Comparison of ENCODE assay signal across 2 cellular contexts in genomic region chr1:11913291-11913690, GRCh38.
A peak's percentile ranks its signal among the peaks of the same experiment; 100 is the strongest.
TF ChIP-seq lines count a peak whose summit lies in the region.

No MANE protein-coding gene starts in this region.

TF ChIP-seq in K562, 482 proteins besides CTCF, POLR2A, EP300 and RAD21 (continues in another document):
- TF ChIP-seq SMAD1 (IDR thresholded peaks at IDR 0.05; ENCODE audit: low read depth, low read length, partially characterized antibody) (no peak), KDM1A (IDR thresholded peaks at IDR 0.05) (no peak), PHB (CRISPR knock-in tag; IDR thresholded peaks at IDR 0.05) (no peak), ZNF511 (CRISPR knock-in tag; IDR thresholded peaks at IDR 0.05) (no peak), NFRKB (IDR thresholded peaks at IDR 0.05; ENCODE audit: low read depth) (no peak), ZFP36 (IDR thresholded peaks at IDR 0.05; ENCODE audit: low read depth, low read length, partially characterized antibody) (no peak), RFX7 (CRISPR knock-in tag; IDR thresholded peaks at IDR 0.05) (no peak), MXD1 (CRISPR knock-in tag; IDR thresholded peaks at IDR 0.05; ENCODE audit: borderline replicate concordance, poor library complexity, severe bottlenecking) (no peak), ZNF143 (CRISPR knock-in tag; IDR thresholded peaks at IDR 0.05) (no peak), PHF8 (IDR thresholded peaks at IDR 0.05; ENCODE audit: borderline replicate concordance, low read length) (no peak), BCLAF1 (IDR thresholded peaks at IDR 0.05; ENCODE audit: borderline replicate concordance in 1 of 2, control insufficient read depth in 1 of 2, low read depth in 2 of 2, low read length in 1 of 2) (no peak)

TF ChIP-seq in HepG2, 621 proteins besides CTCF, POLR2A, EP300 and RAD21:
- peak; percentile 96 for TF ChIP-seq BCL6 (CRISPR knock-in tag; IDR thresholded peaks at IDR 0.05)
- TF ChIP-seq TEAD2 (CRISPR knock-in tag; IDR thresholded peaks at IDR 0.05) = no peak
- no peak for TF ChIP-seq E2F5 (CRISPR knock-in tag; conservative IDR thresholded peaks at IDR 0.05)
